Comparison of ENCODE assay signal across 8 cellular contexts in the genomic region with DNA sequence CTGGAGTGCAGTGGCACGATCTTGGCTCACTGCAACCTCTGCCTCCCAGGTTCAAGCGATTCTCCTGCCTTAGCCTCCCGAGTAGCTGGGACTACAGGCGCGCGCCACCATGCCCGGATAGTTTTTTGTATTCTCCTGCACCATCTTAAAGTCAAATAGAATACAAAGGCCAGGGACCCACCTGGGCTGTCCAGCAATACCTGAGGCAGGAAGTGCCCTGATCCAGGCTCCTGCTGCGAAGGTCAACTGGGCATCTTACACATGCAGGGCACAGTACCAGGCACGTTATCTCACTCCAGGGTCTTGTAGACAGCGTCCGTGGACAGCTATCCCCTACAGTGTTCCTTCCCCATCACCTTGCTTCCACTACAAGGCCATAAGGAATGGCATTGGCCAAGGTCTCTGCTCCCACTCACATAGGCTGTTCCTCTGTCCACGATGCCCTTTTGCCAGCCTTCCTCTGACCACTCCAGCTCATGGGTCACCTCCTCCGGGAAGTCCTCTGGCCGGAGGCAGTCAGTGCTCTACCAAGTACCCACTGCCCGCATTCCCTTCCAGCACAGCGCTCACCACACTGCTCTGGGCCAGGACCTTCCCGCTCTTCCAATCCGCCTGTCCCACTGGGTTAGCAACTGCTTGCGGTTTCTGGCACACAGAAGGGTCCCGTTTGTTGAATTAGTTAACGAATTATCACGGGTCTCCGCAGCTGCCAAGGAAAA. TPM values are rescaled to one million over a fixed set of nuclear protein-coding genes. Genes with fewer than 3 reads are reported as not detected.
DNase-seq lines count a peak whose midpoint lies in the region; ATAC-seq, FAIRE-seq and TF ChIP-seq lines count a peak whose summit lies in the region.

No MANE protein-coding gene starts in this region.

- H3K27me3 ChIP-seq in KMS-11 (ENCODE audit: insufficient read depth, low read depth) (no peaks in the 10 kb centered on the region), mucosa of stomach (ENCODE audit: control insufficient read depth, insufficient read depth, low read length) (no peaks in the 10 kb centered on the region), Karpas-422 (ENCODE audit: low read length) (no peaks in the 10 kb centered on the region)
- H3K27me3 ChIP-seq in effector memory CD4-positive, alpha-beta T cell (replicated peaks; ENCODE audit: control insufficient read depth, insufficient read depth, low read length, poor library complexity, severe bottlenecking) = peaks cover 6% of the 10 kb centered on the region

- CTCF ChIA-PET in A549 (lab: Yijun Ruan, JAX) = interaction anchor here (0.9 to 7.0 kb wide), 7 partner anchors 9 to 119 kb away, joined by 3 to 39 read pairs (median 5); partner anchors contain the start of gene SLC22A4

- no peak for TF ChIP-seq POLR2A in A549 (IDR thresholded peaks at IDR 0.05; ENCODE audit: low read length)

- H3K79me2 ChIP-seq in KMS-11 (ENCODE audit: insufficient read depth, low read depth) = no peaks in the 10 kb centered on the region
- H3K79me2 ChIP-seq in Karpas-422 (ENCODE audit: low read length) = no peaks in the 10 kb centered on the region

- H3K4me3 ChIP-seq in A549 = peak overlapping the region; percentile 77
- H3K4me3 ChIP-seq in KMS-11 (IDR thresholded peaks at IDR 0.05; ENCODE audit: insufficient read depth, low read depth, low read length) = no peak overlapping the region
- H3K4me3 ChIP-seq in effector memory CD4-positive, alpha-beta T cell (ENCODE audit: insufficient read depth, low read depth, low read length, poor library complexity, severe bottlenecking) = peak overlapping the region; percentile 62
- peak overlapping the region; percentile 88 for H3K4me3 ChIP-seq in mucosa of stomach (ENCODE audit: low read length)
- no peak overlapping the region for H3K4me3 ChIP-seq in Karpas-422 (ENCODE audit: low read length)

- H3K9me2 ChIP-seq in Karpas-422 (replicated peaks; ENCODE audit: insufficient read depth, low read length) = no peaks in the 10 kb centered on the region

- no peak for TF ChIP-seq EP300 in A549 (IDR thresholded peaks at IDR 0.05)

- peak overlapping the region; percentile 90; the same call in 1 of the 2 replicates for H2AFZ ChIP-seq in KMS-11 (ENCODE audit: low read depth)
- no peak overlapping the region for H2AFZ ChIP-seq in Karpas-422 (ENCODE audit: low read length)

- peak in 1 of 2 experiments; percentile 1; a peak in 3 of 6 replicates for ATAC-seq in A549

- H4K20me1 ChIP-seq in KMS-11 (ENCODE audit: insufficient read depth) (no peaks in the 10 kb centered on the region), Karpas-422 (ENCODE audit: insufficient read depth, low read depth, low read length) (no peaks in the 10 kb centered on the region)

- no peaks in the 10 kb centered on the region for H3K36me3 ChIP-seq in KMS-11 (ENCODE audit: insufficient read depth)
- no peaks in the 10 kb centered on the region for H3K36me3 ChIP-seq in effector memory CD4-positive, alpha-beta T cell (ENCODE audit: control insufficient read depth, insufficient read depth, low read length)
- H3K36me3 ChIP-seq in mucosa of stomach (ENCODE audit: control insufficient read depth, insufficient read depth, low read length) = no peaks in the 10 kb centered on the region
- H3K36me3 ChIP-seq in Karpas-422 (ENCODE audit: insufficient read depth, low read length) = no peaks in the 10 kb centered on the region

- H3K9ac ChIP-seq in KMS-11 (peak overlapping the region; percentile 49; the same call in 1 of the 2 replicates), mucosa of stomach (ENCODE audit: low read length) (peak overlapping the region; percentile 89), Karpas-422 (ENCODE audit: low read length) (no peak overlapping the region)

- POLR2A ChIA-PET in A549 (lab: Yijun Ruan, JAX) = interaction anchor here (0.9 to 2.6 kb wide), 2 partner anchors 38 to 67 kb away, joined by 3 to 14 read pairs; partner anchors contain the start of gene SLC22A4

- H3K9me3 ChIP-seq in A549 = no peaks in the 10 kb centered on the region
- no peaks in the 10 kb centered on the region for H3K9me3 ChIP-seq in effector memory CD4-positive, alpha-beta T cell (ENCODE audit: control insufficient read depth, low read length)
- H3K9me3 ChIP-seq in mucosa of stomach (ENCODE audit: control insufficient read depth, low read length) = no peaks in the 10 kb centered on the region
- no peaks in the 10 kb centered on the region for H3K9me3 ChIP-seq in Karpas-422 (ENCODE audit: low read length)

- WGBS in A549 (ENCODE audit: missing lambda C conversion rate) = 81% methylated on average over 23 of the region's 23 CpGs

- no peak for DNase-seq in A549 (ENCODE audit: low read depth in 1 of 2, low spot score in 1 of 2)
- no peak for DNase-seq in effector memory CD4-positive, alpha-beta T cell
- no peak for DNase-seq in dermis blood vessel endothelial cell
- DNase-seq in Karpas-422 = no peak
- DNase-seq in frontal cortex (ENCODE audit: low spot score in 2 of 2) = no peak
- DNase-seq in SW480 (ENCODE audit: low spot score) = no peak

- peak overlapping the region; percentile 93 for H3K4me2 ChIP-seq in A549
- peak overlapping the region; percentile 76 for H3K4me2 ChIP-seq in KMS-11
- H3K4me2 ChIP-seq in Karpas-422 (ENCODE audit: low read depth, low read length, poor library complexity, severe bottlenecking) = no peak overlapping the region

- TF ChIP-seq RAD21 in A549 (conservative IDR thresholded peaks at IDR 0.05 in 1 of 2, IDR thresholded peaks at IDR 0.05 in 1 of 2) = no peak

- H3K4me1 ChIP-seq in A549 (peaks cover 21% of the 10 kb centered on the region; the same call in 2 of the 3 replicates), KMS-11 (ENCODE audit: low read depth, poor library complexity, severe bottlenecking) (no peaks in the 10 kb centered on the region), mucosa of stomach (ENCODE audit: control insufficient read depth, insufficient read depth, low read length) (peaks cover 36% of the 10 kb centered on the region), Karpas-422 (ENCODE audit: low read length) (peaks cover 11% of the 10 kb centered on the region)
- peaks cover 6% of the 10 kb centered on the region for H3K4me1 ChIP-seq in effector memory CD4-positive, alpha-beta T cell (ENCODE audit: control insufficient read depth, insufficient read depth, low read length, poor library complexity, severe bottlenecking)

- no peak for TF ChIP-seq CTCF in A549 (IDR thresholded peaks at IDR 0.05)
- TF ChIP-seq CTCF in KMS-11 (conservative IDR thresholded peaks at IDR 0.05; ENCODE audit: low read depth, low read length) = no peak

- FAIRE-seq in A549 (lab: Jason Lieb, UNC) = no peak
- no peak for FAIRE-seq in frontal cortex (lab: Jason Lieb, UNC)

- H3K27ac ChIP-seq in A549 (peak overlapping the region; percentile 92 to 98), KMS-11 (no peak overlapping the region), Karpas-422 (ENCODE audit: low read length) (no peak overlapping the region)
- no peak overlapping the region for H3K27ac ChIP-seq in effector memory CD4-positive, alpha-beta T cell (ENCODE audit: insufficient read depth, low read length, poor library complexity, severe bottlenecking)

TF ChIP-seq in A549, 52 proteins besides CTCF, POLR2A, EP300 and RAD21:
- TF ChIP-seq NR3C1 (IDR thresholded peaks at IDR 0.05) = no peak
- peak; percentile 63 for TF ChIP-seq ZFP36 (IDR thresholded peaks at IDR 0.05; ENCODE audit: borderline replicate concordance, partially characterized antibody)

RNA-seq across cellular contexts. Expression of gene P4HA2, which starts 1.0 kb away (rescaled TPM):
- polyA plus RNA-seq in A549 (2011; rRNA removed) = 45.0 and 64.9 TPM in 2 replicates
- polyA plus RNA-seq in A549 (2012; cell fraction: cytosol; rRNA removed) = 26.4 and 29.2 TPM in 2 replicates
- polyA plus RNA-seq in A549 (2012; cell fraction: nucleus; rRNA removed) = 49.6 and 58.3 TPM in 2 replicates
- polyA plus RNA-seq in A549 (2017; fragmentation: RNase III; extraction: RNeasy Plus Mini Kit Qiagen cat#74134 plus additional on column Dnase treatment) = 35.1 to 40.3 TPM (median 36.4 TPM) in 3 replicates
- polyA minus RNA-seq in A549 (2011; rRNA and poly(A)+ RNA removed) = 53.0 and 67.7 TPM in 2 replicates
- total RNA-seq in dermis blood vessel endothelial cell = 55.7 and 62.8 TPM in 2 replicates
- total RNA-seq in Karpas-422 (2014; rRNA removed; shearing (Covaris generic); ENCODE audit: low replicate concordance) = 0.18 TPM in 1 of 2 replicates, not detected in the other
- total RNA-seq in frontal cortex = 13.9 TPM

RNA-seq across cellular contexts. Expression of gene PDLIM4, which starts 30.8 kb away (rescaled TPM):
- polyA plus RNA-seq in A549 (2011; rRNA removed) (not detected in 2 replicates), A549 (2017; fragmentation: RNase III; extraction: RNeasy Plus Mini Kit Qiagen cat#74134 plus additional on column Dnase treatment) (0.09 to 0.28 TPM (median 0.20 TPM) in 3 replicates)
- 0.07 and 0.09 TPM in 2 replicates for polyA plus RNA-seq in A549 (2012; cell fraction: cytosol; rRNA removed)
- polyA plus RNA-seq in A549 (2012; cell fraction: nucleus; rRNA removed) = 0.42 and 0.56 TPM in 2 replicates
- 0.39 TPM in 1 of 2 replicates, not detected in the other for polyA minus RNA-seq in A549 (2011; rRNA and poly(A)+ RNA removed)
- total RNA-seq in dermis blood vessel endothelial cell (31.0 and 51.6 TPM in 2 replicates), frontal cortex (2.0 TPM)
- total RNA-seq in Karpas-422 (2014; rRNA removed; shearing (Covaris generic); ENCODE audit: low replicate concordance) = not detected in 2 replicates

Comparison
In these comparisons a context has a peak if more than half of its experiments do, and no peak if none do; other contexts are left out.
1. H3K27ac ChIP-seq: peak in A549 (2 of 2); none in KMS-11 (single experiment), effector memory CD4-positive, alpha-beta T cell (single experiment) and Karpas-422 (single experiment).
2. H3K4me3 ChIP-seq: peak in A549 (single experiment), effector memory CD4-positive, alpha-beta T cell (single experiment) and mucosa of stomach (single experiment); none in KMS-11 (single experiment) and Karpas-422 (single experiment).
3. RNA of gene P4HA2, which starts 1.0 kb away (total RNA-seq): 55.7 to 62.8 TPM in dermis blood vessel endothelial cell and 13.9 TPM in frontal cortex (single experiment); 0.18 TPM in Karpas-422; every median in the first group is over 10 times any median in the second.
4. RNA of gene PDLIM4, which starts 30.8 kb away (total RNA-seq): 31.0 to 51.6 TPM in dermis blood vessel endothelial cell; 2.0 TPM in frontal cortex (single experiment) and not detected in Karpas-422; every median in the first group is over 10 times any median in the second.